ENCODE assay signal across 15 cellular contexts in the genomic region with DNA sequence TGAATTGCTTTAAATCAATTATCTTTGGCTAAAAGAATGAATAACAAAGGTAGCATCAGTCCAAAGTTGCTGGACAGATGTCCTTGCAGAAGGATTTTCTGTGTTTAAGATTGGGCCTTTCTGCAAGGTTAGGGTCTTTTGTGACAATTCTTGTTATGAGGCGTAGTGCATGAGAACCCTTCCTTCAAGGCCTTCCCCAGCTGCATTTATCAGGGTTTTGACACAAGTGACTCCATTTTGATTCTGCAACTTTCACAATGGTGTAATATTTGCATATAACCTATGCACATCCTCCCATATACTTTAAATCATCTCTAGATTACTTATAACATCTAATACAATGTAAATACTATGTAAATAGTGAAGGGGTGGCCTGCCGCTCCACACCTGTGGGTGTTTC. TPM values are rescaled to one million over a fixed set of nuclear protein-coding genes. Genes with fewer than 3 reads are reported as not detected.
DNase-seq lines count a peak whose midpoint lies in the region; TF ChIP-seq lines count a peak whose summit lies in the region.
"Had no signal": no experiment of that assay in that cellular context is flagged by ENCODE, and none has a peak within 500 bp of the region (broad histone marks: within the 10 kb centered on the region; RNA-seq: fewer than 3 reads in every experiment).

No MANE protein-coding gene starts in this region.

- H3K27me3 ChIP-seq in Karpas-422 (ENCODE audit: low read length), result no peaks in the 10 kb centered on the region
- H3K27me3 ChIP-seq: MG63, suprapubic skin had no signal

- H3K27me3 Mint-ChIP-seq in activated naive CD4-positive, alpha-beta T cell treated with anti-CD3 and anti-CD28 coated beads, Interleukin-2, amount 10 ng/mL, durations not matched to agents 7 days and 5 days, result peaks cover 13% of the 10 kb centered on the region
- H3K27me3 Mint-ChIP-seq in activated naive CD4-positive, alpha-beta T cell treated with anti-CD3 and anti-CD28 coated beads for 36 hours (ENCODE audit: low read depth), result no peaks in the 10 kb centered on the region
- H3K27me3 Mint-ChIP-seq in glutamatergic neuron (ENCODE audit: unreplicated experiment) (peaks cover 5% of the 10 kb centered on the region), progenitor cell of endocrine pancreas (peaks cover 3% of the 10 kb centered on the region)

- TF ChIP-seq CTCF in glutamatergic neuron (IDR thresholded peaks at IDR 0.05; ENCODE audit: partially characterized antibody, unreplicated experiment), result no peak
- TF ChIP-seq CTCF in progenitor cell of endocrine pancreas (IDR thresholded peaks at IDR 0.05; ENCODE audit: unreplicated experiment), result no peak

- peaks cover 45% of the 10 kb centered on the region for H3K4me1 Mint-ChIP-seq in activated naive CD4-positive, alpha-beta T cell treated with anti-CD3 and anti-CD28 coated beads, Interleukin-2, amount 10 ng/mL, durations not matched to agents 7 days and 5 days
- H3K4me1 Mint-ChIP-seq in activated naive CD4-positive, alpha-beta T cell treated with anti-CD3 and anti-CD28 coated beads for 36 hours (ENCODE audit: low read depth), result peaks cover 27% of the 10 kb centered on the region
- no peaks in the 10 kb centered on the region for H3K4me1 Mint-ChIP-seq in glutamatergic neuron (ENCODE audit: low read depth, unreplicated experiment)
- peaks cover 8% of the 10 kb centered on the region for H3K4me1 Mint-ChIP-seq in progenitor cell of endocrine pancreas (ENCODE audit: low read depth)

- no peak overlapping the region for H3K27ac ChIP-seq in Karpas-422 (ENCODE audit: low read length)

- H3K9me2 ChIP-seq in Karpas-422 (replicated peaks; ENCODE audit: insufficient read depth, low read length), result no peaks in the 10 kb centered on the region

- H3K36me3 ChIP-seq in Karpas-422 (ENCODE audit: insufficient read depth, low read length), result peaks cover 12% of the 10 kb centered on the region; the same call in 1 of the 2 replicates

- H3K4me3 Mint-ChIP-seq in activated naive CD4-positive, alpha-beta T cell treated with anti-CD3 and anti-CD28 coated beads, Interleukin-2, amount 10 ng/mL, durations not matched to agents 7 days and 5 days, result no peak overlapping the region
- H3K4me3 Mint-ChIP-seq in activated naive CD4-positive, alpha-beta T cell treated with anti-CD3 and anti-CD28 coated beads for 36 hours, result no peak overlapping the region
- H3K4me3 Mint-ChIP-seq in glutamatergic neuron (ENCODE audit: unreplicated experiment), result peak overlapping the region; percentile 94
- peak overlapping the region; percentile 96 for H3K4me3 Mint-ChIP-seq in progenitor cell of endocrine pancreas (ENCODE audit: low read depth)

- H3K9me3 Mint-ChIP-seq in activated naive CD4-positive, alpha-beta T cell treated with anti-CD3 and anti-CD28 coated beads, Interleukin-2, amount 10 ng/mL, durations not matched to agents 7 days and 5 days, result no peaks in the 10 kb centered on the region
- no peaks in the 10 kb centered on the region for H3K9me3 Mint-ChIP-seq in activated naive CD4-positive, alpha-beta T cell treated with anti-CD3 and anti-CD28 coated beads for 36 hours
- peaks cover 4% of the 10 kb centered on the region for H3K9me3 Mint-ChIP-seq in glutamatergic neuron (ENCODE audit: unreplicated experiment)
- no peaks in the 10 kb centered on the region for H3K9me3 Mint-ChIP-seq in progenitor cell of endocrine pancreas (ENCODE audit: low read depth)

- H3K27ac Mint-ChIP-seq in activated naive CD4-positive, alpha-beta T cell treated with anti-CD3 and anti-CD28 coated beads, Interleukin-2, amount 10 ng/mL, durations not matched to agents 7 days and 5 days, result peak overlapping the region; percentile 1
- H3K27ac Mint-ChIP-seq in activated naive CD4-positive, alpha-beta T cell treated with anti-CD3 and anti-CD28 coated beads for 36 hours, result no peak overlapping the region
- no peak overlapping the region for H3K27ac Mint-ChIP-seq in glutamatergic neuron (ENCODE audit: unreplicated experiment)
- H3K27ac Mint-ChIP-seq in progenitor cell of endocrine pancreas, result no peak overlapping the region

- no peaks in the 10 kb centered on the region for H3K9me3 ChIP-seq in Karpas-422 (ENCODE audit: low read length)
- H3K9me3 ChIP-seq: MG63, suprapubic skin had no signal

- H3K79me2 ChIP-seq in Karpas-422 (ENCODE audit: low read length), result peaks cover 22% of the 10 kb centered on the region

- peak overlapping the region; percentile 87 for H3K4me2 ChIP-seq in Karpas-422 (ENCODE audit: low read depth, low read length, poor library complexity, severe bottlenecking)

- intact Hi-C loops in activated naive CD4-positive, alpha-beta T cell treated with anti-CD3 and anti-CD28 coated beads for 36 hours (cut with micrococcal nuclease), result loop anchor here (2.0 kb wide), 1 partner anchor 73 kb away; a partner anchor contains a TSS

- no peak overlapping the region; the same call in 1 of the 2 replicates for H2AFZ ChIP-seq in Karpas-422 (ENCODE audit: low read length)

- no peak overlapping the region for H3K4me3 ChIP-seq in Karpas-422 (ENCODE audit: low read length)

- no peak for DNase-seq in activated naive CD4-positive, alpha-beta T cell treated with anti-CD3 and anti-CD28 coated beads, Interleukin-2, amount 10 ng/mL, durations not matched to agents 7 days and 5 days
- DNase-seq in activated naive CD4-positive, alpha-beta T cell treated with anti-CD3 and anti-CD28 coated beads for 36 hours, result no peak
- no peak for DNase-seq in Karpas-422
- DNase-seq in glutamatergic neuron, result no peak
- DNase-seq in progenitor cell of endocrine pancreas (ENCODE audit: low spot score, unreplicated experiment), result no peak
- DNase-seq in NCI-H2107 treated with DMSO at 0.1 percent for 48 hours (lab: John Stamatoyannopoulos, UW; ENCODE audit: unreplicated experiment), result no peak
- DNase-seq in dedifferentiated amniotic fluid mesenchymal stem cell (ENCODE audit: extremely low spot score), result no peak
- DNase-seq in DMS79 (lab: John Stamatoyannopoulos, UW), result no peak
- DNase-seq: activated naive CD4-positive, alpha-beta T cell; H7; MG63; naive thymus-derived CD4-positive, alpha-beta T cell; NCI-H524; stimulated activated CD4-positive, alpha-beta T cell treated with anti-CD3 and anti-CD28 coated beads, Interleukin-2, amount 100 ng/mL, for 48 hours had no signal

- no peak overlapping the region for H3K9ac ChIP-seq in Karpas-422 (ENCODE audit: low read length)

- CTCF ChIA-PET in activated naive CD4-positive, alpha-beta T cell treated with anti-CD3 and anti-CD28 coated beads, Interleukin-2, amount 10 ng/mL, durations not matched to agents 7 days and 5 days (lab: Charles Lee), result no interaction called here
- CTCF ChIA-PET in activated naive CD4-positive, alpha-beta T cell treated with anti-CD3 and anti-CD28 coated beads for 36 hours (lab: Charles Lee), result interaction anchor here (1.1 kb wide), 1 partner anchor 11 kb away, joined by 3 read pairs; no protein-coding TSS in a partner anchor

- H3K36me3 Mint-ChIP-seq in activated naive CD4-positive, alpha-beta T cell treated with anti-CD3 and anti-CD28 coated beads, Interleukin-2, amount 10 ng/mL, durations not matched to agents 7 days and 5 days, result peaks cover 24% of the 10 kb centered on the region
- peaks cover 15% of the 10 kb centered on the region for H3K36me3 Mint-ChIP-seq in activated naive CD4-positive, alpha-beta T cell treated with anti-CD3 and anti-CD28 coated beads for 36 hours (ENCODE audit: low read depth)
- H3K36me3 Mint-ChIP-seq in glutamatergic neuron (ENCODE audit: unreplicated experiment) (no peaks in the 10 kb centered on the region), progenitor cell of endocrine pancreas (ENCODE audit: insufficient read depth) (peaks cover 8% of the 10 kb centered on the region)

- no peaks in the 10 kb centered on the region for H4K20me1 ChIP-seq in Karpas-422 (ENCODE audit: insufficient read depth, low read depth, low read length)

- peaks cover 34% of the 10 kb centered on the region for H3K4me1 ChIP-seq in Karpas-422 (ENCODE audit: low read length)

RNA-seq across cellular contexts. Expression of a gene that starts 1.1 kb away (rescaled TPM):
- 10 to 100 TPM; 14.8 to 15.2 TPM for total RNA-seq in activated naive CD4-positive, alpha-beta T cell treated with anti-CD3 and anti-CD28 coated beads for 36 hours
- 13.2 and 22.6 TPM in 2 replicates for total RNA-seq in Karpas-422 (2014; rRNA removed; shearing (Covaris generic); ENCODE audit: low replicate concordance)
- total RNA-seq in glutamatergic neuron (ENCODE audit: unreplicated experiment), result 21.3 TPM
- 45.8 and 45.9 TPM in 2 replicates for total RNA-seq in progenitor cell of endocrine pancreas

RNA-seq across cellular contexts. Expression of a gene that starts 8.4 kb away (rescaled TPM):
- 10 to 100 TPM; 27.7 to 30.4 TPM for total RNA-seq in activated naive CD4-positive, alpha-beta T cell treated with anti-CD3 and anti-CD28 coated beads for 36 hours
- 26.4 and 34.1 TPM in 2 replicates for total RNA-seq in Karpas-422 (2014; rRNA removed; shearing (Covaris generic); ENCODE audit: low replicate concordance)
- 18.2 TPM for total RNA-seq in glutamatergic neuron (ENCODE audit: unreplicated experiment)
- total RNA-seq in progenitor cell of endocrine pancreas, result 13.2 and 13.5 TPM in 2 replicates

Comparison
In these comparisons a context has a peak if more than half of its experiments do, and no peak if none do; other contexts are left out.
1. H3K4me3 Mint-ChIP-seq: peak in glutamatergic neuron (single experiment) and progenitor cell of endocrine pancreas (single experiment); none in activated naive CD4-positive, alpha-beta T cell treated with anti-CD3 and anti-CD28 coated beads, Interleukin-2, amount 10 ng/mL, durations not matched to agents 7 days and 5 days (single experiment) and activated naive CD4-positive, alpha-beta T cell treated with anti-CD3 and anti-CD28 coated beads for 36 hours (single experiment).